Comparison of ENCODE assay signal across 8 cellular contexts in genomic region chr22:41448189-41448808, GRCh38. TPM values are rescaled to one million over a fixed set of nuclear protein-coding genes. Genes with fewer than 3 reads are reported as not detected.
DNase-seq lines count a peak whose midpoint lies in the region; ATAC-seq and TF ChIP-seq lines count a peak whose summit lies in the region.

No MANE protein-coding gene starts in this region.

- peak; percentile 92 for DNase-seq in GM10266 (ENCODE audit: extremely low spot score)
- peak; percentile 99 for DNase-seq in NCI-H1436 treated with DMSO at 0.1 percent for 48 hours (lab: John Stamatoyannopoulos, UW)
- DNase-seq in T follicular helper cell (ENCODE audit: low read depth), result peak; percentile 86
- DNase-seq in adrenal gland, result peak; percentile 96 to 99 (median 98)
- DNase-seq in heart left ventricle, result peak; percentile 95 to 98 (median 97)
- DNase-seq in trophoblast cell, result peak; percentile 98 to 99
- peak; percentile 95 for DNase-seq in transverse colon

- peak overlapping the region; percentile 95 for H4K91ac ChIP-seq in trophoblast cell (ENCODE audit: low read depth, low read length)

- H3K18ac ChIP-seq in trophoblast cell (ENCODE audit: low read length), result peak overlapping the region; percentile 91

- peak; percentile 81 for TF ChIP-seq EP300 in transverse colon (IDR thresholded peaks at IDR 0.05; ENCODE audit: low read depth)

- peaks cover 39% of the 10 kb centered on the region for H3K79me2 ChIP-seq in trophoblast cell (ENCODE audit: control insufficient read depth, insufficient read depth, low read length, poor library complexity)

- H3K27ac ChIP-seq in adrenal gland (peak overlapping the region; percentile 95 to 100 (median 100)), heart left ventricle (peak overlapping the region; percentile 94 to 100 (median 99)), trophoblast cell (ENCODE audit: low read depth, low read length) (peak overlapping the region; percentile 95), transverse colon (peak overlapping the region; percentile 100)

- peak; percentile 48 for ATAC-seq in HG02798 (IDR thresholded peaks at IDR 0.05; ENCODE audit: poor library complexity, unreplicated experiment)
- ATAC-seq in heart left ventricle, result peak; percentile 78 to 88 (median 86)

- H3K4me3 ChIP-seq in adrenal gland (peak overlapping the region; percentile 54 to 95 (median 74)), heart left ventricle (peak overlapping the region; percentile 76 to 98 (median 94)), trophoblast cell (ENCODE audit: low read depth, low read length) (peak overlapping the region; percentile 84), transverse colon (peak overlapping the region; percentile 77 to 97 (median 87))

- H3K79me1 ChIP-seq in trophoblast cell (ENCODE audit: low read length), result peaks cover 36% of the 10 kb centered on the region

- H2AFZ ChIP-seq in trophoblast cell (ENCODE audit: insufficient read depth, low read length, poor library complexity), result peak overlapping the region; percentile 38

- peak overlapping the region; percentile 92 for H4K12ac ChIP-seq in trophoblast cell (ENCODE audit: low read depth, low read length)

- H3K27me3 ChIP-seq in adrenal gland (no peaks in the 10 kb centered on the region), heart left ventricle (no peaks in the 10 kb centered on the region), trophoblast cell (ENCODE audit: insufficient read depth, low read length) (no peaks in the 10 kb centered on the region), transverse colon (no peaks in the 10 kb centered on the region)

- peak overlapping the region; percentile 0 for H2BK12ac ChIP-seq in trophoblast cell (ENCODE audit: low read length)

- H3K14ac ChIP-seq in trophoblast cell (ENCODE audit: low read length), result peak overlapping the region; percentile 97

- H2BK120ac ChIP-seq in trophoblast cell (ENCODE audit: insufficient read depth, low read length, poor library complexity), result peak overlapping the region; percentile 66

- TF ChIP-seq CTCF in GM10266 (IDR thresholded peaks at IDR 0.05; ENCODE audit: control insufficient read depth, insufficient read depth, low read depth, missing control alignments) (no peak), adrenal gland (IDR thresholded peaks at IDR 0.05) (no peak), heart left ventricle (IDR thresholded peaks at IDR 0.05) (no peak), transverse colon (IDR thresholded peaks at IDR 0.05) (no peak)

- peak overlapping the region; percentile 93 for H4K8ac ChIP-seq in trophoblast cell (ENCODE audit: low read depth, low read length)

- peak overlapping the region; percentile 92 for H3K4me2 ChIP-seq in trophoblast cell (ENCODE audit: low read length)

- in situ Hi-C loops in transverse colon (cut with MboI; ENCODE audit: low pct_ligation_motif_present in 1 of 4, low pct_unique_long_range_greater_than_20kb in 1 of 4, low sequenced_read_pairs in 3 of 4), result no loop called here

- no peak overlapping the region for H3K23ac ChIP-seq in trophoblast cell (ENCODE audit: low read length)

- H3K9me3 ChIP-seq in adrenal gland (replicated peaks in 1 of 3) (no peaks in the 10 kb centered on the region), heart left ventricle (no peaks in the 10 kb centered on the region), trophoblast cell (ENCODE audit: insufficient read depth, low read depth, low read length) (no peaks in the 10 kb centered on the region), transverse colon (no peaks in the 10 kb centered on the region)

- intact Hi-C loops in adrenal gland (cut with DNase I), result no loop called here
- intact Hi-C loops in heart left ventricle (cut with DNase I), result loop anchor here in 3 of 10 donors (1.0 to 2.0 kb wide), 3 partner anchors 20 to 21 kb away; partner anchors contain the start of genes ACO2 (in 2 of the 3) and PHF5A (in 2 of the 3)
- intact Hi-C loops in transverse colon (cut with DNase I; ENCODE audit: low total_unique reads), result no loop called here

- H3K36me3 ChIP-seq in adrenal gland (replicated peaks in 1 of 2) (peaks cover 0 to under 1% of the 10 kb centered on the region in 2 donors), heart left ventricle (peaks cover 0 to 8% (median under 1%) of the 10 kb centered on the region in 9 donors), trophoblast cell (ENCODE audit: control insufficient read depth in 1 of 2, insufficient read depth in 2 of 2, low read length in 2 of 2) (peaks cover 0 to 6% of the 10 kb centered on the region in 2 experiments), transverse colon (no peaks in the 10 kb centered on the region)

- 0 to 1% (median 0%) methylated on average over 16 to 28 of the region's 28 CpGs for WGBS in adrenal gland, 4 donors
- WGBS in heart left ventricle, 4 donors, result 0 to 1% (median 1%) methylated on average over 23 to 28 of the region's 28 CpGs
- WGBS in trophoblast cell (ENCODE audit: extremely low coverage, insufficient coverage, insufficient read length), result no CpG with 5 or more reads among the region's 28 CpGs
- WGBS in transverse colon (ENCODE audit: low coverage in 1 of 2), 2 donors, result 1% methylated on average over 28 of the region's 28 CpGs; no CpG with 5 or more reads in 1 of the 2 donors

- H2BK5ac ChIP-seq in trophoblast cell (ENCODE audit: low read depth, low read length, poor library complexity), result peak overlapping the region; percentile 97

- peak overlapping the region; percentile 73 for H2AK5ac ChIP-seq in trophoblast cell (ENCODE audit: low read length)

- H3K4me1 ChIP-seq in adrenal gland (replicated peaks in 1 of 2) (peaks cover 8 to 17% of the 10 kb centered on the region in 2 donors), heart left ventricle (peaks cover 0 to 19% (median 13%) of the 10 kb centered on the region in 12 donors), trophoblast cell (ENCODE audit: control insufficient read depth in 1 of 2, insufficient read depth in 2 of 2, low read length in 2 of 2) (peaks cover 7 to 9% of the 10 kb centered on the region in 2 experiments), transverse colon (peaks cover 3 to 10% (median 8%) of the 10 kb centered on the region in 4 donors)

- H3K9ac ChIP-seq in trophoblast cell (ENCODE audit: low read length), result peak overlapping the region; percentile 86

- TF ChIP-seq POLR2A in adrenal gland (IDR thresholded peaks at IDR 0.05), result peak; percentile 64 to 89
- peak in 1 of 2 donors; percentile 90 for TF ChIP-seq POLR2A in heart left ventricle (IDR thresholded peaks at IDR 0.05)
- peak; percentile 89 for TF ChIP-seq POLR2A in transverse colon (IDR thresholded peaks at IDR 0.05)

- peak overlapping the region; percentile 85 for H3K4ac ChIP-seq in trophoblast cell (ENCODE audit: low read depth, low read length)

RNA-seq across cellular contexts. Expression of gene TOB2, which starts 1.7 kb away (rescaled TPM):
- 100 to 1,000 TPM in 1 of 8 donors, 10 to 100 TPM in 7; 36.2 to 117 (median 61.5) TPM for total RNA-seq in adrenal gland
- 10 to 100 TPM; 14.7 to 24.1 (median 20.6) TPM for polyA plus RNA-seq in adrenal gland
- total RNA-seq in heart left ventricle, result 10 to 100 TPM; 29.0 to 74.5 (median 46.1) TPM
- 10 to 100 TPM; 29.6 to 44.9 TPM for polyA plus RNA-seq in heart left ventricle
- 30.8 and 31.2 TPM in 2 replicates for polyA plus RNA-seq in trophoblast cell (2013)
- total RNA-seq in transverse colon, result 10 to 100 TPM; 22.7 to 64.0 (median 49.7) TPM

RNA-seq across cellular contexts. Expression of gene PHF5A, which starts 20.2 kb away (rescaled TPM):
- total RNA-seq in adrenal gland (10 to 100 TPM; 18.2 to 35.9 (median 27.1) TPM), heart left ventricle (10 to 100 TPM; 13.4 to 29.3 (median 20.0) TPM), transverse colon (10 to 100 TPM in 3 of 4 donors, 1 to 10 TPM in 1; 3.0 to 33.9 (median 25.0) TPM)
- polyA plus RNA-seq in adrenal gland (10 to 100 TPM; 29.5 to 50.8 (median 38.4) TPM), heart left ventricle (10 to 100 TPM; 40.3 to 49.9 TPM)
- 46.3 and 48.1 TPM in 2 replicates for polyA plus RNA-seq in trophoblast cell (2013)

RNA-seq across cellular contexts. Expression of gene ACO2, which starts 20.6 kb away (rescaled TPM):
- total RNA-seq in adrenal gland, result 100 to 1,000 TPM; 129 to 212 (median 151) TPM
- polyA plus RNA-seq in adrenal gland, result 100 to 1,000 TPM in 1 of 3 donors, 10 to 100 TPM in 2; 35.5 to 135 (median 64.8) TPM
- 1,000 to 10,000 TPM in 2 of 9 donors, 100 to 1,000 TPM in 7; 503 to 1,146 (median 862) TPM for total RNA-seq in heart left ventricle
- polyA plus RNA-seq in heart left ventricle, result 100 to 1,000 TPM; 375 to 431 TPM
- 63.0 and 64.1 TPM in 2 replicates for polyA plus RNA-seq in trophoblast cell (2013)
- 100 to 1,000 TPM; 164 to 351 (median 255) TPM for total RNA-seq in transverse colon

Comparison
In these comparisons a context has a peak if more than half of its experiments do, and no peak if none do; other contexts are left out.
1. Peak in every context shown above with its lines: DNase-seq, ATAC-seq, H3K4me3 ChIP-seq and H3K27ac ChIP-seq.